13 cellular contexts compared by ENCODE assay signal in the genomic region with DNA sequence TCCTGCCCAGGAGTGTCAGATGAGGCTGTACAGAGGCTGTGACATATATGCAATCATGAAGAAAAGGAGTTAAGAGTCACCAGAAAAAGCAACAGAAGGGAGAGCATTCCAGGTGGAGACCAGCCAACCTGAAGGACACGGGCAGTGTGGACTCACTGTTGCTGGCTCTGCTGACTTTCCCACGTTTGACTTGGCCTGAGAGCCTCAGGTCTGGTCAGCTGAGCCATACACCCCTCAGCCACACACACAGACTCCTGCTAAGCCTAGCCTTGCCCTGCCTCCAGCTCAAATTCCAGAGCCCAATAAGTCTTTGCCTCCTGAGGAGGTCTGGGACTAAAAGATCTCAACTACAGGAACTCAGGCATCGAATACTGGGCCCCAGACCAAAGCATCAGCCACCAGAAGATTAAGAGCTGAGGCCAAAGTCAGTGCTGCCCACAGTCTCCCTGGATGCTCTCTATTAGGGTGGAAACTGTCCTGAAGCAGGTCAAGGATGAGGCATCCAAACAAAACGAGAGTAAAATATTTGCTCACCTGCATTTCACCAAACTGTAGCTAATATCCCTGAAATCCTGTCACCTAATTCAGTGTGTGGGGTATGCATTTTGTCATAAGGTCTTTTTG. TPM values are rescaled to one million over a fixed set of nuclear protein-coding genes. Genes with fewer than 3 reads are reported as not detected.
DNase-seq lines count a peak whose midpoint lies in the region; ATAC-seq, FAIRE-seq and TF ChIP-seq lines count a peak whose summit lies in the region.
"Had no signal": no experiment of that assay in that cellular context is flagged by ENCODE, and none has a peak within 500 bp of the region (broad histone marks: within the 10 kb centered on the region; RNA-seq: fewer than 3 reads in every experiment).

No MANE protein-coding gene starts in this region.

- H3K27ac ChIP-seq in heart left ventricle = no peak overlapping the region
- H3K27ac ChIP-seq in H1 (ENCODE audit: low read depth, low read length) = no peak overlapping the region
- no peak overlapping the region for H3K27ac ChIP-seq in pancreas
- H3K27ac ChIP-seq in aorta (ENCODE audit: low read depth in 1 of 2, low read length in 2 of 2) = peak overlapping the region in 1 of 2 donors; percentile 2

- no peak overlapping the region for H2BK120ac ChIP-seq in H1 (replicated peaks; ENCODE audit: low read depth, low read length)

- H3K79me1 ChIP-seq in H1 (ENCODE audit: low read depth, low read length) = peaks cover 2% of the 10 kb centered on the region; the same call in 1 of the 2 replicates

- TF ChIP-seq CTCF in heart left ventricle (IDR thresholded peaks at IDR 0.05) = no peak
- TF ChIP-seq CTCF in H1 (IDR thresholded peaks at IDR 0.05; ENCODE audit: control extremely low read depth in 1 of 3, insufficient read depth in 1 of 3, low read depth in 1 of 3, low read length in 3 of 3) = no peak
- TF ChIP-seq CTCF in pancreas (IDR thresholded peaks at IDR 0.05) = no peak

- H3K14ac ChIP-seq in H1 (ENCODE audit: insufficient read length) = no peak overlapping the region

- no peak overlapping the region for H3K18ac ChIP-seq in H1 (ENCODE audit: extremely low read depth, low read length)

- no peak overlapping the region for H3K4me2 ChIP-seq in H1 (ENCODE audit: insufficient read depth in 1 of 2, low read depth in 2 of 2, low read length in 2 of 2)

- peaks cover 0 to 7% (median 0%) of the 10 kb centered on the region in 12 donors for H3K4me1 ChIP-seq in heart left ventricle
- peaks cover 0 to 8% (median 0%) of the 10 kb centered on the region in 4 experiments; a peak in 2 of 7 replicates for H3K4me1 ChIP-seq in H1 (replicated peaks in 1 of 4; ENCODE audit: control insufficient read depth in 3 of 4, insufficient read depth in 4 of 4, low read length in 3 of 4)
- H3K4me1 ChIP-seq in pancreas = peaks cover 0 to 4% (median 0%) of the 10 kb centered on the region in 3 donors
- no peaks in the 10 kb centered on the region for H3K4me1 ChIP-seq in aorta (ENCODE audit: control insufficient read depth in 1 of 2, insufficient read depth in 2 of 2, low read length in 2 of 2)
- H3K4me1 ChIP-seq: Caco-2 had no signal

- WGBS in heart left ventricle, 4 donors = 29 to 36% (median 32%) methylated on average over 4 of the region's 4 CpGs
- WGBS in H1 (ENCODE audit: extremely low coverage in 1 of 2, insufficient coverage in 1 of 2, insufficient read length in 1 of 2, insufficient replicate concordance in 2 of 2, low coverage in 1 of 2, low lambda C conversion rate in 2 of 2, missing lambda C conversion rate in 1 of 2), 2 experiments = 82% methylated on average over 4 of the region's 4 CpGs; no CpG with 5 or more reads in 1 of the 2 experiments
- WGBS in pancreas, 2 donors = 19 to 20% methylated on average over 4 of the region's 4 CpGs
- WGBS in aorta, 2 donors = 10 to 19% methylated on average over 4 of the region's 4 CpGs

- FAIRE-seq in H1 (lab: Jason Lieb, UNC) (no peak), pancreas (lab: Jason Lieb, UNC) (no peak)

- H3K23ac ChIP-seq in H1 (ENCODE audit: insufficient read length) = no peak overlapping the region

- peaks cover 0 to 4% of the 10 kb centered on the region in 2 experiments for H4K20me1 ChIP-seq in H1 (replicated peaks in 1 of 2; ENCODE audit: control insufficient read depth in 1 of 2, insufficient read depth in 2 of 2, low read length in 2 of 2)

- H3K79me2 ChIP-seq in H1 (ENCODE audit: control insufficient read depth in 1 of 2, insufficient read depth in 2 of 2, low read length in 2 of 2) = no peaks in the 10 kb centered on the region

- TF ChIP-seq EP300 in H1 (IDR thresholded peaks at IDR 0.05; ENCODE audit: borderline replicate concordance in 1 of 2, low read depth in 2 of 2, low read length in 2 of 2) = no peak

- H2BK20ac ChIP-seq in H1 (ENCODE audit: low read length) = no peak overlapping the region

- H3K56ac ChIP-seq in H1 (replicated peaks; ENCODE audit: insufficient read length, low read depth, low read length) = no peak overlapping the region

- H2BK5ac ChIP-seq in H1 (ENCODE audit: low read depth, low read length) = no peak overlapping the region

- H3K9me3 ChIP-seq in heart left ventricle = no peaks in the 10 kb centered on the region
- H3K9me3 ChIP-seq in H1 (ENCODE audit: insufficient read depth in 2 of 2, low read depth in 1 of 2, low read length in 1 of 2) = no peaks in the 10 kb centered on the region
- no peaks in the 10 kb centered on the region for H3K9me3 ChIP-seq in pancreas
- no peaks in the 10 kb centered on the region for H3K9me3 ChIP-seq in aorta (ENCODE audit: control insufficient read depth, low read length)
- H3K9me3 ChIP-seq: Caco-2 had no signal

- ATAC-seq in heart left ventricle = peak in 3 of 4 donors; percentile 31 to 76 (median 61)
- peak; percentile 88 to 100 (median 96) for ATAC-seq in pancreas
- peak; percentile 46 for ATAC-seq in aorta (ENCODE audit: low FRiP score)
- ATAC-seq in GM21515 (IDR thresholded peaks at IDR 0.05; ENCODE audit: unreplicated experiment) = no peak
- ATAC-seq: HCT116 had no signal

- H3K27me3 ChIP-seq in heart left ventricle (no peaks in the 10 kb centered on the region), H1 (replicated peaks in 1 of 4; ENCODE audit: control insufficient read depth in 3 of 4, extremely low read depth in 1 of 4, insufficient read depth in 3 of 4, low read length in 3 of 4) (no peaks in the 10 kb centered on the region), pancreas (no peaks in the 10 kb centered on the region), aorta (ENCODE audit: control insufficient read depth in 1 of 2, insufficient read depth in 2 of 2, low read length in 1 of 2) (no peaks in the 10 kb centered on the region)

- H2BK12ac ChIP-seq in H1 (ENCODE audit: low read depth, low read length) = no peak overlapping the region

- no peak overlapping the region for H2AFZ ChIP-seq in H1 (ENCODE audit: low read length)

- H3K4me3 ChIP-seq in heart left ventricle (no peak overlapping the region), H1 (ENCODE audit: extremely low read depth in 1 of 4, insufficient read depth in 2 of 4, low read depth in 3 of 4, low read length in 4 of 4) (no peak overlapping the region), pancreas (no peak overlapping the region), aorta (ENCODE audit: low read length in 2 of 2) (no peak overlapping the region)

- CTCF ChIA-PET in H1 (lab: Charles Lee; ENCODE audit: partially characterized antibody) = interaction anchor here (0.5 to 3.2 kb wide), 4 partner anchors 26 to 61 kb away, joined by 3 to 11 read pairs (median 4); no protein-coding TSS in a partner anchor

- TF ChIP-seq RAD21 in H1 (IDR thresholded peaks at IDR 0.05 in 1 of 2, conservative IDR thresholded peaks at IDR 0.05 in 1 of 2; ENCODE audit: low read depth in 2 of 2, low read length in 2 of 2) = no peak

- TF ChIP-seq POLR2A in heart left ventricle (IDR thresholded peaks at IDR 0.05) (no peak), H1 (IDR thresholded peaks at IDR 0.05; ENCODE audit: control extremely low read depth in 1 of 2, low read depth in 2 of 2, low read length in 2 of 2) (no peak)

- H3K9ac ChIP-seq in H1 (replicated peaks in 1 of 4; ENCODE audit: extremely low read depth in 1 of 4, low read depth in 3 of 4, low read length in 3 of 4) = no peak overlapping the region

- H4K8ac ChIP-seq in H1 (ENCODE audit: extremely low read depth, insufficient read depth, low read length) = no peak overlapping the region; the same call in 1 of the 2 replicates

- H3K23me2 ChIP-seq in H1 (ENCODE audit: low read depth, low read length) = peaks cover 10% of the 10 kb centered on the region; the same call in 1 of the 2 replicates

- intact Hi-C loops in heart left ventricle (cut with DNase I) (no loop called here), cardiac septum (cut with DNase I) (no loop called here), pancreas (cut with DNase I) (no loop called here), aorta (cut with DNase I) (no loop called here)

- no peak overlapping the region for H3K4ac ChIP-seq in H1 (replicated peaks; ENCODE audit: insufficient read length, low read depth, low read length)

- no peak overlapping the region for H4K91ac ChIP-seq in H1 (replicated peaks; ENCODE audit: insufficient read length, low read length)

- H2BK15ac ChIP-seq in H1 (ENCODE audit: low read length) = no peak overlapping the region

- H4K5ac ChIP-seq in H1 (ENCODE audit: insufficient read length, low read depth, low read length) = no peak overlapping the region

- H3K36me3 ChIP-seq in heart left ventricle (no peaks in the 10 kb centered on the region), H1 (ENCODE audit: control insufficient read depth in 2 of 4, insufficient read depth in 4 of 4, low read length in 3 of 4) (no peaks in the 10 kb centered on the region), pancreas (no peaks in the 10 kb centered on the region), aorta (ENCODE audit: control insufficient read depth in 1 of 2, insufficient read depth in 2 of 2, low read length in 1 of 2) (no peaks in the 10 kb centered on the region)

- H2AK5ac ChIP-seq in H1 (ENCODE audit: low read depth, low read length) = 0 out of 2 replicates have a peak overlapping the region, but pooled peaks have one; percentile 25

- DNase-seq in heart left ventricle (no peak), cardiac septum (ENCODE audit: low spot score) (no peak), H1 (ENCODE audit: low read depth in 1 of 2, low spot score in 2 of 2) (no peak), pancreas (peak in 5 of 6 donors; percentile 58 to 71 (median 62)), aorta (peak in 1 of 2 donors; percentile 59), KBM-7 (no peak)
- DNase-seq in stimulated activated CD4-positive, alpha-beta T cell treated with anti-CD3 and anti-CD28 coated beads, Interleukin-1b, Interleukin-23, amount 100 ng/mL, for 48 hours = no peak
- DNase-seq: AML-193, Caco-2, NCI-H187, NCI-H345 had no signal

- POLR2A ChIA-PET in H1 (lab: Charles Lee; ENCODE audit: partially characterized antibody) = interaction anchor here (0.6 kb wide), 1 partner anchor 354 kb away, joined by 3 read pairs; no protein-coding TSS in a partner anchor

- in situ Hi-C loops in KBM-7 (cut with MboI; ENCODE audit: low pct_unique_long_range_greater_than_20kb, low sequenced_read_pairs) = no loop called here

RNA-seq across cellular contexts. Expression of gene CACNB4, which starts 23.3 kb away (rescaled TPM):
- total RNA-seq in heart left ventricle (1 to 10 TPM in 3 of 9 donors, under 1 TPM in 6; 0.25 to 1.5 (median 0.44) TPM), cardiac septum (0.67 TPM), pancreas (1 to 10 TPM in 3 of 6 donors, under 1 TPM in 3; 0.38 to 1.3 (median 0.96) TPM), aorta (10 to 100 TPM in 1 of 2 donors, 1 to 10 TPM in 1; 5.0 to 14.3 TPM)
- polyA plus RNA-seq in heart left ventricle (under 1 TPM; 0.03 to 0.11 TPM), H1 (2011; rRNA removed) (1.5 and 2.0 TPM in 2 replicates), pancreas (under 1 TPM; 0.34 to 0.35 TPM), aorta (1 to 10 TPM; 1.2 to 1.5 TPM)
- total RNA-seq in H1 (2021; fragmentation: NEBNext Ultra II Directional; extraction: Animal tissue kit (Norgen Biotek cat#: 25700)) = 4.0 and 4.1 TPM in 2 replicates
- polyA plus RNA-seq in H1 (2011; cell fraction: cytosol; rRNA removed) = 1.8 TPM
- 5.9 TPM for polyA plus RNA-seq in H1 (2011; cell fraction: nucleus; rRNA removed)
- polyA plus RNA-seq in H1 (2012, experiment 1 of 2) = 2.4 to 3.1 TPM (median 2.6 TPM) in 4 replicates
- polyA plus RNA-seq in H1 (2012, experiment 2 of 2) = 0.37 TPM
- 4.9 TPM for polyA plus RNA-seq in H1 (2013, experiment 1 of 2)
- 4.3 TPM for polyA plus RNA-seq in H1 (2013, experiment 2 of 2)
- 11.6 and 14.1 TPM in 2 replicates for polyA minus RNA-seq in H1 (2011; rRNA and poly(A)+ RNA removed)
- polyA minus RNA-seq in H1 (2011; cell fraction: cytosol; rRNA and poly(A)+ RNA removed) = 4.6 TPM
- 30.0 TPM for polyA minus RNA-seq in H1 (2011; cell fraction: nucleus; rRNA and poly(A)+ RNA removed)

Comparison
In these comparisons a context has a peak if more than half of its experiments do, and no peak if none do; other contexts are left out.
1. DNase-seq: peak in pancreas (5 of 6); none in heart left ventricle (0 of 5), cardiac septum (single experiment), H1 (0 of 2), KBM-7 (single experiment) and stimulated activated CD4-positive, alpha-beta T cell treated with anti-CD3 and anti-CD28 coated beads, Interleukin-1b, Interleukin-23, amount 100 ng/mL, for 48 hours (single experiment).